In the genomic region with DNA sequence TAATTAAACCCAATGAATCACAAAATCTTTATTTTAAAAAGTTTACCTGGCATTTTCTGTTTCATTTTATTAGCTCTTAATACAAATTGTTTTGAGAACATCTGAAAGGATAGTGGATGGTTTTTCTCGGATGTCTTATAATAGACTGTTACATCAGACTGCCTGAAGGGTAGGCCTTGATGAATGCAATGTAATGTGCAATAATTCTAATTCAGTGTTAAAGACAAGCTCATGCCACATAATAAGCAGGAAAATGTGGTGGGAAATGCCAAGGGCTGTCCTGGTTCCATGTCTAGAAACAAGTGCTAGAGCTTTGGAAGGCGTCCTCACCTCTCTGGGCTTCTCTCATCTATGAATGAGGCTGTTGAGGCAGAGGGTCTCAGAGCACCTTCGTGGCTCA, we compare ENCODE assay signal across 16 cellular contexts.
DNase-seq lines count a peak whose midpoint lies in the region; TF ChIP-seq lines count a peak whose summit lies in the region.
"Had no signal": no experiment of that assay in that cellular context is flagged by ENCODE, and none has a peak within 500 bp of the region (broad histone marks: within the 10 kb centered on the region; RNA-seq: fewer than 3 reads in every experiment).

No MANE protein-coding gene starts in this region.

- no peaks in the 10 kb centered on the region for H3K4me1 ChIP-seq in muscle layer of duodenum (ENCODE audit: control insufficient read depth in 1 of 2, insufficient read depth in 2 of 2, low read length in 2 of 2)
- no peaks in the 10 kb centered on the region for H3K4me1 ChIP-seq in stomach smooth muscle (ENCODE audit: control insufficient read depth, insufficient read depth, low read length)
- H3K4me1 ChIP-seq: HAP-1 had no signal

- H3K4me3 Mint-ChIP-seq in chondrocyte (ENCODE audit: unreplicated experiment), result no peak overlapping the region
- H3K4me3 Mint-ChIP-seq: B cell; CD8-positive, alpha-beta T cell had no signal

- H3K27me3 ChIP-seq in muscle layer of duodenum (ENCODE audit: low read depth, low read length) (no peaks in the 10 kb centered on the region), stomach smooth muscle (ENCODE audit: control insufficient read depth in 1 of 2, insufficient read depth in 2 of 2, low read length in 2 of 2) (no peaks in the 10 kb centered on the region)
- H3K27me3 ChIP-seq: BLaER1 treated with 17β-estradiol and CSF1 and Interleukin-3, amounts not matched to agents 10 nM and 100 nM had no signal

- peak overlapping the region in 1 of 2 donors; percentile 13 for H3K9ac ChIP-seq in stomach smooth muscle (ENCODE audit: low read length in 2 of 2)
- H3K9ac ChIP-seq: BLaER1 treated with 17β-estradiol and CSF1 and Interleukin-3, amounts not matched to agents 10 nM and 100 nM; GM23248 had no signal

- H3K9me3 Mint-ChIP-seq in chondrocyte (ENCODE audit: low read depth), result peaks cover 22% of the 10 kb centered on the region

- peaks cover 35% of the 10 kb centered on the region for H3K4me1 Mint-ChIP-seq in chondrocyte (ENCODE audit: low read depth)
- H3K4me1 Mint-ChIP-seq: B cell had no signal

- H3K36me3 Mint-ChIP-seq in chondrocyte (ENCODE audit: low read depth), result peaks cover 14% of the 10 kb centered on the region
- H3K36me3 Mint-ChIP-seq: CD8-positive, alpha-beta T cell had no signal

- H3K9me3 ChIP-seq in muscle layer of duodenum (ENCODE audit: control insufficient read depth in 1 of 2, low read length in 2 of 2) (peaks cover 0 to 3% of the 10 kb centered on the region in 2 donors), stomach smooth muscle (ENCODE audit: control insufficient read depth in 2 of 2, low read length in 2 of 2) (no peaks in the 10 kb centered on the region)
- H3K9me3 ChIP-seq: HAP-1 had no signal

- no peak for DNase-seq in chondrocyte (ENCODE audit: low spot score)
- DNase-seq in UCSD-AML1 (lab: John Stamatoyannopoulos, UW; ENCODE audit: unreplicated experiment), result no peak
- DNase-seq in EL, result no peak
- DNase-seq in mucosa of gallbladder (ENCODE audit: low spot score), result no peak
- DNase-seq in NCI-H2107 treated with DMSO at 0.1 percent for 48 hours (lab: John Stamatoyannopoulos, UW; ENCODE audit: unreplicated experiment), result no peak
- DNase-seq: 8988T; Calu3; CD8-positive, alpha-beta T cell; DMS79 treated with DMSO at 0.1 percent for 48 hours; GM23248 had no signal

- no peaks in the 10 kb centered on the region for H3K27me3 Mint-ChIP-seq in chondrocyte (ENCODE audit: low read depth)

- H3K36me3 ChIP-seq in muscle layer of duodenum (ENCODE audit: control insufficient read depth in 1 of 2, insufficient read depth in 2 of 2, low read length in 2 of 2), result no peaks in the 10 kb centered on the region
- no peaks in the 10 kb centered on the region for H3K36me3 ChIP-seq in stomach smooth muscle (ENCODE audit: control insufficient read depth in 2 of 2, insufficient read depth in 2 of 2, low read length in 2 of 2)
- H3K36me3 ChIP-seq: HAP-1 had no signal

- TF ChIP-seq CTCF in chondrocyte (IDR thresholded peaks at IDR 0.05), result no peak

- H3K27ac Mint-ChIP-seq in chondrocyte (ENCODE audit: unreplicated experiment), result peak overlapping the region; percentile 91
- H3K27ac Mint-ChIP-seq: B cell; CD8-positive, alpha-beta T cell had no signal

- H3K27ac ChIP-seq in muscle layer of duodenum (ENCODE audit: low read length) (peak overlapping the region; percentile 33), stomach smooth muscle (ENCODE audit: low read length) (peak overlapping the region; percentile 25)
- H3K27ac ChIP-seq: BLaER1 treated with 17β-estradiol and CSF1 and Interleukin-3, amounts not matched to agents 10 nM and 100 nM; GM23248 had no signal

- H3K4me3 ChIP-seq in muscle layer of duodenum (ENCODE audit: low read depth in 1 of 2, low read length in 2 of 2), result no peak overlapping the region
- no peak overlapping the region for H3K4me3 ChIP-seq in stomach smooth muscle (ENCODE audit: low read length in 2 of 2)
- H3K4me3 ChIP-seq: BLaER1 treated with 17β-estradiol and CSF1 and Interleukin-3, amounts not matched to agents 10 nM and 100 nM; GM12878; GM23248; HAP-1 had no signal
